36 cellular contexts compared by ENCODE assay signal in genomic region chr6:16828058-16828457, GRCh38.
"Had no signal": no experiment of that assay in that cellular context is flagged by ENCODE, and none has a peak within 500 bp of the region (broad histone marks: within the 10 kb centered on the region; RNA-seq: fewer than 3 reads in every experiment).

No MANE protein-coding gene starts in this region.

- H3K9me3 Mint-ChIP-seq: activated B cell treated with CpG ODN at 0.5 μM for 24 hours; activated CD4-positive, alpha-beta memory T cell treated with anti-CD3 and anti-CD28 coated beads for 36 hours; activated CD8-positive, alpha-beta T cell treated with anti-CD3 and anti-CD28 coated beads for 36 hours; activated naive CD4-positive, alpha-beta T cell treated with anti-CD3 and anti-CD28 coated beads for 36 hours; activated naive CD4-positive, alpha-beta T cell treated with anti-CD3 and anti-CD28 coated beads, Interleukin-2, amount 50 U/mL, for 72 hours; activated naive CD8-positive, alpha-beta T cell treated with anti-CD3 and anti-CD28 coated beads for 36 hours; activated T-cell treated with anti-CD3 and anti-CD28 coated beads, Interleukin-2, amount 50 U/mL, for 4 hours; activated T-cell treated with anti-CD3 and anti-CD28 coated beads, Interleukin-2, amount 50 U/mL, for 72 hours; activated T-helper 1 cell treated with anti-CD3 and anti-CD28 coated beads, Interleukin-12 subunit alpha, Interleukin-12 subunit beta, Interleukin-2, Interleukin-4 antibody, amounts not matched to agents 30 ng/mL and 10 ng/mL and 1 ng/mL, durations not matched to agents 14 hours and 24 hours and 36 hours; T-helper 1 cell treated with Interleukin-12 subunit alpha and Interleukin-12 subunit beta and Interleukin-4 antibody, amounts not matched to agents 30 μg/mL and 1 μg/mL, for 36 hours; T-helper 2 cell treated with Interferon-gamma antibody and Interleukin-4, amounts not matched to agents 5 μg/mL and 100 μg/mL, for 36 hours had no signal

- FAIRE-seq: astrocyte, TTC549 had no signal

- H3K36me3 Mint-ChIP-seq: activated CD4-positive, alpha-beta memory T cell treated with anti-CD3 and anti-CD28 coated beads for 36 hours; activated naive CD4-positive, alpha-beta T cell treated with anti-CD3 and anti-CD28 coated beads, Interleukin-2, amount 50 U/mL, for 72 hours; activated naive CD8-positive, alpha-beta T cell treated with anti-CD3 and anti-CD28 coated beads for 36 hours had no signal

- H3K4me1 ChIP-seq: adrenal gland, body of pancreas, breast epithelium had no signal

- H3K36me3 ChIP-seq: adrenal gland, brain microvascular endothelial cell, breast epithelium had no signal

- H3K27ac ChIP-seq: adrenal gland, body of pancreas, brain microvascular endothelial cell, breast epithelium, VCaP had no signal

- H3K4me3 Mint-ChIP-seq: activated B cell treated with CpG ODN at 0.5 μM for 24 hours; activated CD4-positive, alpha-beta memory T cell treated with anti-CD3 and anti-CD28 coated beads for 36 hours; activated CD4-positive, alpha-beta T cell treated with anti-CD3 and anti-CD28 coated beads, Interleukin-2, amount 10 ng/mL, durations not matched to agents 24 days and 14 days; activated CD8-positive, alpha-beta T cell treated with anti-CD3 and anti-CD28 coated beads for 36 hours; activated naive CD4-positive, alpha-beta T cell treated with anti-CD3 and anti-CD28 coated beads for 36 hours; activated naive CD8-positive, alpha-beta T cell treated with anti-CD3 and anti-CD28 coated beads for 36 hours; activated T-cell treated with anti-CD3 and anti-CD28 coated beads, Interleukin-2, amount 50 U/mL, for 4 hours; activated T-cell treated with anti-CD3 and anti-CD28 coated beads, Interleukin-2, amount 50 U/mL, for 72 hours; activated T-helper 1 cell treated with anti-CD3 and anti-CD28 coated beads, Interleukin-12 subunit alpha, Interleukin-12 subunit beta, Interleukin-2, Interleukin-4 antibody, amounts not matched to agents 30 ng/mL and 10 ng/mL and 1 ng/mL, durations not matched to agents 14 hours and 24 hours and 36 hours; activated T-helper 17 cell treated with anti-CD3 and anti-CD28 coated beads, Interleukin-2, amount 50 U/mL, for 72 hours; T-helper 1 cell treated with Interleukin-12 subunit alpha and Interleukin-12 subunit beta and Interleukin-4 antibody, amounts not matched to agents 30 μg/mL and 1 μg/mL, for 36 hours; T-helper 2 cell treated with Interferon-gamma antibody and Interleukin-4, amounts not matched to agents 5 μg/mL and 100 μg/mL, for 36 hours had no signal

- H3K4me3 ChIP-seq: adrenal gland, body of pancreas, breast epithelium had no signal

- ATAC-seq: activated CD8-positive, alpha-beta T cell treated with anti-CD3 and anti-CD28 coated beads for 36 hours; activated naive CD4-positive, alpha-beta T cell treated with anti-CD3 and anti-CD28 coated beads, Interleukin-2, amount 50 U/mL, for 72 hours; activated T-cell treated with anti-CD3 and anti-CD28 coated beads, Interleukin-2, amount 50 U/mL, for 4 hours; activated T-cell treated with anti-CD3 and anti-CD28 coated beads, Interleukin-2, amount 50 U/mL, for 72 hours; activated T-helper 17 cell treated with anti-CD3 and anti-CD28 coated beads, Interleukin-2, amount 50 U/mL, for 72 hours; body of pancreas had no signal

- H3K9me3 ChIP-seq: adrenal gland, body of pancreas, breast epithelium had no signal

- DNase-seq: activated B cell treated with CpG ODN at 0.5 μM for 24 hours; activated CD4-positive, alpha-beta memory T cell treated with anti-CD3 and anti-CD28 coated beads for 36 hours; activated CD4-positive, alpha-beta T cell treated with anti-CD3 and anti-CD28 coated beads for 4 hours; activated CD4-positive, alpha-beta T cell treated with anti-CD3 and anti-CD28 coated beads, Interleukin-2, amount 10 ng/mL, durations not matched to agents 24 days and 14 days; activated CD4-positive, alpha-beta T cell treated with anti-CD3 and anti-CD28 coated beads, Interleukin-2, amount 50 U/mL, for 1 hour; activated CD4-positive, alpha-beta T cell treated with anti-CD3 and anti-CD28 coated beads, Interleukin-2, amount 50 U/mL, for 4 hours; activated CD4-positive, CD25-positive, alpha-beta regulatory T cell treated with anti-CD3 and anti-CD28 coated beads, Interleukin-2, amount 50 U/mL, for 72 hours; activated CD8-positive, alpha-beta memory T cell treated with anti-CD3 and anti-CD28 coated beads, Interleukin-2, amount 50 U/mL, for 4 hours; activated CD8-positive, alpha-beta T cell treated with anti-CD3 and anti-CD28 coated beads for 36 hours; activated effector memory CD4-positive, alpha-beta T cell treated with anti-CD3 and anti-CD28 coated beads, Interleukin-2, amount 50 U/mL, for 16 hours; activated gamma-delta T cell treated with Interleukin-2 at 50 U/mL for 16 hours; activated naive CD4-positive, alpha-beta T cell; activated naive CD4-positive, alpha-beta T cell treated with anti-CD3 and anti-CD28 coated beads for 36 hours; activated naive CD4-positive, alpha-beta T cell treated with anti-CD3 and anti-CD28 coated beads, Interleukin-2, amount 50 U/mL, for 16 hours; activated naive CD8-positive, alpha-beta T cell treated with anti-CD3 and anti-CD28 coated beads for 36 hours; activated T-cell treated with anti-CD3 and anti-CD28 coated beads for 4 hours; activated T-cell treated with anti-CD3 and anti-CD28 coated beads, Interleukin-2, amount 50 U/mL, for 1 hour; activated T-cell treated with anti-CD3 and anti-CD28 coated beads, Interleukin-2, amount 50 U/mL, for 4 hours; activated T-cell treated with anti-CD3 and anti-CD28 coated beads, Interleukin-2, amount 50 U/mL, for 72 hours; adrenal gland; amniotic stem cell; aorta; body of pancreas; brain microvascular endothelial cell; central memory CD4-positive, alpha-beta T cell; T-helper 1 cell; T-helper 9 cell had no signal

- H3K27me3 ChIP-seq: adrenal gland, body of pancreas, brain microvascular endothelial cell, breast epithelium had no signal

- H3K27ac Mint-ChIP-seq: activated B cell treated with CpG ODN at 0.5 μM for 24 hours; activated CD4-positive, alpha-beta memory T cell treated with anti-CD3 and anti-CD28 coated beads for 36 hours; activated CD4-positive, alpha-beta T cell treated with anti-CD3 and anti-CD28 coated beads, Interleukin-2, amount 10 ng/mL, durations not matched to agents 24 days and 14 days; activated CD8-positive, alpha-beta T cell treated with anti-CD3 and anti-CD28 coated beads for 36 hours; activated naive CD4-positive, alpha-beta T cell treated with anti-CD3 and anti-CD28 coated beads for 36 hours; activated naive CD4-positive, alpha-beta T cell treated with anti-CD3 and anti-CD28 coated beads, Interleukin-2, amount 50 U/mL, for 72 hours; activated naive CD8-positive, alpha-beta T cell treated with anti-CD3 and anti-CD28 coated beads for 36 hours; activated T-cell treated with anti-CD3 and anti-CD28 coated beads, Interleukin-2, amount 50 U/mL, for 72 hours; activated T-helper 1 cell treated with anti-CD3 and anti-CD28 coated beads, Interleukin-12 subunit alpha, Interleukin-12 subunit beta, Interleukin-2, Interleukin-4 antibody, amounts not matched to agents 30 ng/mL and 10 ng/mL and 1 ng/mL, durations not matched to agents 14 hours and 24 hours and 36 hours; activated T-helper 17 cell treated with anti-CD3 and anti-CD28 coated beads, Interleukin-2, amount 50 U/mL, for 72 hours; T-helper 1 cell treated with Interleukin-12 subunit alpha and Interleukin-12 subunit beta and Interleukin-4 antibody, amounts not matched to agents 30 μg/mL and 1 μg/mL, for 36 hours; T-helper 2 cell treated with Interferon-gamma antibody and Interleukin-4, amounts not matched to agents 5 μg/mL and 100 μg/mL, for 36 hours had no signal
